In the genomic region with DNA sequence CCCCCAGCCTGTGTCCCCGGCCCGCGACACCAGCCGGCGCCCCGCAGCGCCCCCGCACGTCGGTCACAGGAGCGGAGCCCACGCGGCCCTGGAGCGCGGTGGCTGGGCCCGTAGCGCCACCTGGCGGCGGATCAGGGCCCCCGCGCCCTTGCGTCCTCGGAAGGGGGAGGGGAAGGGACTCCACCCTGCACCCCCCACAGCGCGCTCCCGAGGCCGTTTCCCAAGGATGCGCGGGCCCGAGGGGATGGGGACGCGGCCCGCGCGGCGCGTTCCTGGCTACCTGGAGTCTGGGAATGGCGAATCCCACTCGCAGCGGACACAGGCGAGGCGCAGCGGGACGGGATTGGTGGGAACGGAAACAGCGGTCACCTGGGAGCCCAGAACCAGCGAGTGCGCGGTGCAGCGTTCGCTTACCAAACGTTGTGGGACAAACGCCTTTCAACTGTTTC, we compare ENCODE assay signal across 8 cellular contexts. TPM values are rescaled to one million over a fixed set of nuclear protein-coding genes. Genes with fewer than 3 reads are reported as not detected.
DNase-seq lines count a peak whose midpoint lies in the region; ATAC-seq, FAIRE-seq and TF ChIP-seq lines count a peak whose summit lies in the region.

No MANE protein-coding gene starts in this region.

- no peaks in the 10 kb centered on the region for H3K9me2 ChIP-seq in Loucy (replicated peaks; ENCODE audit: low read depth, low read length)

- H3K36me3 ChIP-seq in GM06990 (ENCODE audit: control insufficient read depth, insufficient read depth, low read length) (no peaks in the 10 kb centered on the region), H7 (replicated peaks; ENCODE audit: control insufficient read depth, insufficient read depth, low read length) (no peaks in the 10 kb centered on the region), Loucy (ENCODE audit: insufficient read depth, low read length) (no peaks in the 10 kb centered on the region), K562 (ENCODE audit: control insufficient read depth, insufficient read depth, low read length) (no peaks in the 10 kb centered on the region), iPS-18a (ENCODE audit: control insufficient read depth, low read depth, low read length) (no peaks in the 10 kb centered on the region)

- H3K4me3 ChIP-seq in GM06990 (replicated peaks; ENCODE audit: low read depth, low read length) (peak overlapping the region; percentile 80), H7 (ENCODE audit: insufficient read depth, low read depth, low read length) (peak overlapping the region; percentile 67), Loucy (ENCODE audit: low read length, poor library complexity, severe bottlenecking) (peak overlapping the region; percentile 73), K562 (peak overlapping the region; percentile 45), iPS-18a (ENCODE audit: low read length) (peak overlapping the region; percentile 73), skin epidermis (peak overlapping the region; percentile 26 to 52 (median 37))

- H3K9me3 ChIP-seq in Loucy (ENCODE audit: insufficient read depth, low read depth, low read length) = no peaks in the 10 kb centered on the region
- H3K9me3 ChIP-seq in K562 (replicated peaks; ENCODE audit: control insufficient read depth, insufficient read depth, low read depth, low read length) = no peaks in the 10 kb centered on the region
- no peaks in the 10 kb centered on the region for H3K9me3 ChIP-seq in iPS-18a (ENCODE audit: control insufficient read depth, low read depth, low read length)

- TF ChIP-seq RAD21 in K562 (CRISPR knock-in tag; conservative IDR thresholded peaks at IDR 0.05 in 1 of 2, IDR thresholded peaks at IDR 0.05 in 1 of 2) = peak; percentile 55 to 83

- H3K9ac ChIP-seq in Loucy (ENCODE audit: low read depth, low read length, poor library complexity, severe bottlenecking) (peak overlapping the region; percentile 22), K562 (ENCODE audit: insufficient read depth in 1 of 2, low read depth in 2 of 2, low read length in 2 of 2) (peak overlapping the region in 1 of 2 experiments; percentile 81; a peak in 2 of 4 replicates), iPS-18a (ENCODE audit: low read length) (no peak overlapping the region)

- TF ChIP-seq CTCF in GM06990 (IDR thresholded peaks at IDR 0.05; ENCODE audit: insufficient read depth, low read length, poor library complexity, severe bottlenecking) = peak; percentile 78
- TF ChIP-seq CTCF in Loucy (conservative IDR thresholded peaks at IDR 0.05; ENCODE audit: low read length) = peak; percentile 82
- TF ChIP-seq CTCF in K562 (IDR thresholded peaks at IDR 0.05 in 2 of 3, conservative IDR thresholded peaks at IDR 0.05 in 1 of 3; ENCODE audit: insufficient read depth in 2 of 3, low read depth in 1 of 3, low read length in 3 of 3) = peak; percentile 78 to 98 (median 97)

- 2% methylated on average over 27 of the region's 53 CpGs for WGBS in K562 (ENCODE audit: insufficient coverage, low coverage, missing lambda C conversion rate)

- no peaks in the 10 kb centered on the region for H4K20me1 ChIP-seq in Loucy (ENCODE audit: insufficient read depth, low read length, poor library complexity, severe bottlenecking)
- H4K20me1 ChIP-seq in K562 (replicated peaks; ENCODE audit: control insufficient read depth, insufficient read depth, low read length) = no peaks in the 10 kb centered on the region

- H2AFZ ChIP-seq in Loucy (ENCODE audit: low read length) (peak overlapping the region; percentile 82), K562 (ENCODE audit: low read depth, low read length) (peak overlapping the region; percentile 59)

- H3K27ac ChIP-seq in K562 (ENCODE audit: extremely low read depth, low read depth, low read length) (no peak overlapping the region), iPS-18a (ENCODE audit: low read length) (no peak overlapping the region), skin epidermis (peak overlapping the region in 1 of 21 experiments; percentile 44)

- no peak for FAIRE-seq in K562 (lab: Jason Lieb, UNC)

- no peaks in the 10 kb centered on the region for H3K9me1 ChIP-seq in K562 (ENCODE audit: control insufficient read depth, insufficient read depth, low read length)

- TF ChIP-seq EP300 in K562 (IDR thresholded peaks at IDR 0.05; ENCODE audit: low read length) = no peak

- H3K4me1 ChIP-seq in Loucy (ENCODE audit: insufficient read depth, low read length, poor library complexity, severe bottlenecking) (peaks cover 6% of the 10 kb centered on the region), K562 (replicated peaks in 1 of 2; ENCODE audit: control insufficient read depth in 2 of 2, insufficient read depth in 2 of 2, low read length in 2 of 2) (peaks cover 0 to 13% of the 10 kb centered on the region in 2 experiments; a peak in 2 of 5 replicates), iPS-18a (ENCODE audit: control insufficient read depth, low read depth, low read length) (peaks cover 12% of the 10 kb centered on the region)

- H3K79me2 ChIP-seq in Loucy (ENCODE audit: insufficient read depth, low read length) = no peaks in the 10 kb centered on the region
- H3K79me2 ChIP-seq in K562 (ENCODE audit: control insufficient read depth, insufficient read depth, low read length) = no peaks in the 10 kb centered on the region

- peak; percentile 99 for ATAC-seq in K562

- H3K27me3 ChIP-seq in GM06990 (replicated peaks; ENCODE audit: control insufficient read depth, insufficient read depth, low read length) = no peaks in the 10 kb centered on the region; the same call in 1 of the 2 replicates
- peaks cover 3% of the 10 kb centered on the region for H3K27me3 ChIP-seq in H7 (ENCODE audit: control insufficient read depth, insufficient read depth, low read length)
- H3K27me3 ChIP-seq in Loucy (ENCODE audit: insufficient read depth, low read length, poor library complexity, severe bottlenecking) = no peaks in the 10 kb centered on the region
- H3K27me3 ChIP-seq in K562 (ENCODE audit: control insufficient read depth in 2 of 2, insufficient read depth in 2 of 2, low read length in 2 of 2) = peaks cover 2 to 19% of the 10 kb centered on the region in 2 experiments; a peak in 3 of 5 replicates
- H3K27me3 ChIP-seq in iPS-18a (ENCODE audit: control insufficient read depth, insufficient read depth, low read length) = peaks cover 14% of the 10 kb centered on the region

- in situ Hi-C loops in K562 (cut with MboI) = no loop called here

- peak; percentile 75 for DNase-seq in GM06990 (ENCODE audit: extremely low read depth, insufficient read length)
- DNase-seq in H7 = peak; percentile 98
- peak; percentile 75 for DNase-seq in T-helper 9 cell
- DNase-seq in K562 (ENCODE audit: extremely low read depth in 1 of 4, low spot score in 3 of 4) = peak; percentile 80 to 91 (median 90)
- DNase-seq in ureter (ENCODE audit: low spot score) = no peak

- TF ChIP-seq POLR2A in K562 (conservative IDR thresholded peaks at IDR 0.05) = no peak

- POLR2A ChIA-PET in K562 (lab: Yijun Ruan, JAX) = no interaction called here

- BruUV-seq in K562 (replicated peaks; lab: Mats Ljungman, UMichigan) = no TSS peak

- peak overlapping the region; percentile 69 for H3K4me2 ChIP-seq in Loucy (ENCODE audit: low read depth, low read length, poor library complexity, severe bottlenecking)
- peak overlapping the region; percentile 76 for H3K4me2 ChIP-seq in K562 (ENCODE audit: insufficient read depth, low read length)

- CTCF ChIA-PET in K562 (lab: Yijun Ruan, JAX; ENCODE audit: low intra/inter-chr PET ratio) = interaction anchor here (1.2 to 3.0 kb wide), 3 partner anchors 72 to 115 kb away, joined by 3 to 14 read pairs (median 7); no protein-coding TSS in a partner anchor

- intact Hi-C loops in K562 (cut with micrococcal nuclease) = loop anchor here (1.0 kb wide), 1 partner anchor 72 kb away; no protein-coding TSS in a partner anchor

- H3F3A ChIP-seq in Loucy (ENCODE audit: low read depth) = no peaks in the 10 kb centered on the region

TF ChIP-seq in K562, 482 proteins besides CTCF, POLR2A, EP300 and RAD21 (continues in another document):
- TF ChIP-seq HES1 (IDR thresholded peaks at IDR 0.05; ENCODE audit: low read depth) (no peak), ADNP (tag; IDR thresholded peaks at IDR 0.05) (no peak), TCF7L2 (IDR thresholded peaks at IDR 0.05; ENCODE audit: low read depth, low read length) (no peak)

RNA-seq across cellular contexts. Expression of gene MKI67, which starts 23.8 kb away (rescaled TPM):
- total RNA-seq in H7 (2014; rRNA removed; shearing (Covaris generic)) = 17.1 and 34.4 TPM in 2 replicates
- 24.9 and 92.8 TPM in 2 replicates for total RNA-seq in K562 (2011; cell fraction: chromatin; rRNA removed; ENCODE audit: low replicate concordance)
- 19.3 and 20.3 TPM in 2 replicates for total RNA-seq in K562 (2011; cell fraction: nucleolus; rRNA removed)
- 35.3 and 47.5 TPM in 2 replicates for total RNA-seq in K562 (2011; cell fraction: nucleoplasm; rRNA removed)
- total RNA-seq in K562 (2014; rRNA removed) (48.5 and 58.1 TPM in 2 replicates), K562 (2014; rRNA removed; fragmentation: Illumina TruSeq; extraction: Trizol) (32.4 and 36.9 TPM in 2 replicates), K562 (2015; rRNA removed; fragmentation: Illumina TruSeq; extraction: Trizol) (36.0 and 38.3 TPM in 2 replicates), K562 (2021) (73.7 and 86.5 TPM in 2 replicates), ureter (2.6 TPM)
- polyA plus RNA-seq in K562 (2011; rRNA removed) (15.8 and 20.1 TPM in 2 replicates), K562 (2014; fragmentation: Illumina TruSeq; extraction: Trizol) (60.8 and 74.7 TPM in 2 replicates), K562 (2014; fragmentation: Nextera tagmentation; extraction: Ambion mirVana) (10 to 100 TPM; 11.8 to 17.2 TPM), K562 (2014; rRNA removed) (23.9 and 37.5 TPM in 2 replicates)
- polyA plus RNA-seq in K562 (2011; cell fraction: cytosol; rRNA removed) = 11.0 and 15.0 TPM in 2 replicates
- polyA plus RNA-seq in K562 (2011; cell fraction: nucleus; rRNA removed) = 56.2 and 78.0 TPM in 2 replicates
- polyA plus RNA-seq in K562 (2012) = 27.1 and 32.6 TPM in 2 replicates
- polyA minus RNA-seq in K562 (2011; rRNA and poly(A)+ RNA removed) = 49.7 and 50.9 TPM in 2 replicates
- 43.6 and 54.4 TPM in 2 replicates for polyA minus RNA-seq in K562 (2011; cell fraction: cytosol; rRNA and poly(A)+ RNA removed)
- polyA minus RNA-seq in K562 (2011; cell fraction: nucleus; rRNA and poly(A)+ RNA removed) = 33.1 and 63.5 TPM in 2 replicates
